18 cellular contexts compared by ENCODE assay signal in genomic region chr5:74020488-74020887, GRCh38.
DNase-seq lines count a peak whose midpoint lies in the region; TF ChIP-seq lines count a peak whose summit lies in the region.
"Had no signal": no experiment of that assay in that cellular context is flagged by ENCODE, and none has a peak within 500 bp of the region (broad histone marks: within the 10 kb centered on the region; RNA-seq: fewer than 3 reads in every experiment).

No MANE protein-coding gene starts in this region.

- H3K27me3 ChIP-seq in thyroid gland = no peaks in the 10 kb centered on the region

- H3K27ac ChIP-seq in thyroid gland = peak overlapping the region; percentile 60 to 72 (median 68)

- H3K9me3 ChIP-seq in thyroid gland = no peaks in the 10 kb centered on the region

- peak; percentile 57 for DNase-seq in NCI-H748 (lab: John Stamatoyannopoulos, UW; ENCODE audit: unreplicated experiment)
- DNase-seq in NCI-H748 treated with DMSO at 0.1 percent for 48 hours (lab: John Stamatoyannopoulos, UW) = no peak
- DNase-seq in NCI-H2029 (lab: John Stamatoyannopoulos, UW) = peak; percentile 92
- DNase-seq in NCI-H69 (lab: John Stamatoyannopoulos, UW) = peak; percentile 52
- peak; percentile 86 to 92 for DNase-seq in thyroid gland
- DNase-seq in SK-N-DZ (ENCODE audit: low spot score) = no peak
- DNase-seq in lower leg skin (ENCODE audit: low spot score in 2 of 2) = no peak
- no peak for DNase-seq in HuH-7 (ENCODE audit: low spot score)
- DNase-seq: activated CD4-positive, CD25-positive, alpha-beta regulatory T cell; activated CD8-positive, alpha-beta memory T cell treated with anti-CD3 and anti-CD28 coated beads, Interleukin-2, amount 10 ng/mL, durations not matched to agents 7 days and 5 days; activated naive CD4-positive, alpha-beta T cell; activated T-cell treated with anti-CD3 and anti-CD28 coated beads, Interleukin-2, amount 50 U/mL, for 72 hours; AML-193; CD4-positive, alpha-beta T cell; cerebellar nuclear complex; H9; IMR-90; natural killer cell had no signal

- intact Hi-C loops in thyroid gland (cut with DNase I) (no loop called here), lower leg skin (cut with DNase I; ENCODE audit: low total_unique reads) (no loop called here)

- H3K4me3 ChIP-seq in thyroid gland (replicated peaks in 1 of 3) = no peak overlapping the region
- no peak overlapping the region for H3K4me3 ChIP-seq in lower leg skin (ENCODE audit: low read depth, poor library complexity, severe bottlenecking)

- H3K4me1 ChIP-seq in thyroid gland = peaks cover 16 to 17% of the 10 kb centered on the region in 2 donors

- H3K36me3 ChIP-seq in thyroid gland = no peaks in the 10 kb centered on the region

- 23 to 34% methylated on average over 6 of the region's 6 CpGs for WGBS in thyroid gland, 2 donors
- WGBS in lower leg skin, 2 donors = 81 to 84% methylated on average over 6 of the region's 6 CpGs

- no peak for TF ChIP-seq POLR2A in thyroid gland (IDR thresholded peaks at IDR 0.05)
- TF ChIP-seq POLR2A in lower leg skin (IDR thresholded peaks at IDR 0.05) = no peak

- TF ChIP-seq CTCF in thyroid gland (IDR thresholded peaks at IDR 0.05) = no peak
- TF ChIP-seq CTCF in lower leg skin (IDR thresholded peaks at IDR 0.05) = no peak

Comparison
In these comparisons a context has a peak if more than half of its experiments do, and no peak if none do; other contexts are left out.
1. DNase-seq: peak in NCI-H748 (single experiment), NCI-H2029 (single experiment), NCI-H69 (single experiment) and thyroid gland (2 of 2); none in NCI-H748 treated with DMSO at 0.1 percent for 48 hours (single experiment), SK-N-DZ (single experiment), lower leg skin (0 of 2) and HuH-7 (single experiment).